1 cellular context compared by ENCODE assay signal in the genomic region with DNA sequence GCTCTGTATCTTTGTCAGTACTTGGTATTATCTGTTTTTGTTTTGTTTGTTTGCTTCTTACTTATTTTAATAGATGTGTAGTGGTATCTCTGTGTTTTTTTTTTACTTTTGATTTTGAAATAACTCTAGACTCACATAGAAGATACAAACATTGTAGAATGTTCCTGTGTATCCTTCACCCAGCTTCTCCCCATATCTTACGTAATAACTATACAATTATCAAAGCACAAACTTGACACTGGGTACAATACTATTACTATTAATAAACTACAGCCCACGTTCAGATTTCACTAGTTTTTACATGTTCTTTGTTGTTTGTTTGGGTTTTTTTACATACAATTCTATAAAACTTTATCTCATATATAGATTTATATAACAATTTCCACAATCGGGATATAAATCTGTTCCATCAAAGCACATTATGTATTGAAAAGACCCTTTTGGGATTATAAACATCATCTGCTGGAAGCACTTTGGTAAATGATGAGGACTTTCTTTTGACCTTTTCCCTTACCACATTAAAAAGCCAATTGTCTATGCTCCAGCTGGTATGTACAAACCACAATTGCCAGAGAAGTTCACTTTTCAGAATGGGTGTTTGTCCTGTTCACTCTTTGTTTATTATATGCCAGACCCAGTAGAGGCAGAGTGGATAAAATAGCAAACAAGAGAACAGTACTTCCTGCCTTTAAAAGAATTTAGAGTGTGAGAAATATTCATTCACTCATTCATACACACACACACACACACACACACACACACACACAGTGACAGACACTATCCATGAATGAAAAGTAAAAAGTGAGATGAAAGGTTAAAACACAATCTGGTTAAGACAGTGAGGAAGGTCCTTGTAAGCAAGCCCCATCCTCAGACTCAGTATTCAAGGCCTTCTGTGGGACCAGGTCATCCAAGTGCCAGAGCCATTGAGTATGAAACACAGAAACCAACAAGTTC.
A peak's percentile ranks its signal among the peaks of the same experiment; 100 is the strongest.
TF ChIP-seq lines count a peak whose summit lies in the region.

No MANE protein-coding gene starts in this region.

TF ChIP-seq in K562, 482 proteins besides CTCF, POLR2A, EP300 and RAD21:
- no peak for TF ChIP-seq HNRNPUL1 (IDR thresholded peaks at IDR 0.05; ENCODE audit: low read length)
- TF ChIP-seq EP400 (IDR thresholded peaks at IDR 0.05) = no peak
- peak; percentile 47 for TF ChIP-seq CEBPB (tag; IDR thresholded peaks at IDR 0.05)
- TF ChIP-seq ELF2 (CRISPR knock-in tag; IDR thresholded peaks at IDR 0.05) = no peak
- TF ChIP-seq CEBPG (CRISPR knock-in tag; IDR thresholded peaks at IDR 0.05) = no peak
- TF ChIP-seq CEBPG (tag; conservative IDR thresholded peaks at IDR 0.05 in 1 of 2, IDR thresholded peaks at IDR 0.05 in 1 of 2) = peak in 1 of 2 experiments; percentile 29; a peak in 1 of 4 replicates
- no peak for TF ChIP-seq NR1H2 (CRISPR knock-in tag; IDR thresholded peaks at IDR 0.05)
- TF ChIP-seq CBX2 (IDR thresholded peaks at IDR 0.05; ENCODE audit: insufficient read depth, low read length, poor library complexity, severe bottlenecking) = no peak
- TF ChIP-seq SRSF7 (optimal IDR thresholded peaks at IDR 0.05; ENCODE audit: low read depth, low read length) = no peak
- TF ChIP-seq DMBX1 (CRISPR knock-in tag; IDR thresholded peaks at IDR 0.05; ENCODE audit: borderline replicate concordance) = no peak
